ENCODE assay signal across 8 cellular contexts in genomic region chr12:121802843-121803698, GRCh38. TPM values are rescaled to one million over a fixed set of nuclear protein-coding genes. Genes with fewer than 3 reads are reported as not detected.
DNase-seq lines count a peak whose midpoint lies in the region; TF ChIP-seq lines count a peak whose summit lies in the region.

No MANE protein-coding gene starts in this region.

- H3K27me3 Mint-ChIP-seq in HFFc6 (ENCODE audit: insufficient read depth): no peaks in the 10 kb centered on the region; the same call in none of the 2 replicates
- no peaks in the 10 kb centered on the region for H3K27me3 Mint-ChIP-seq in activated naive CD8-positive, alpha-beta T cell

- H3K36me3 Mint-ChIP-seq in HFFc6 (ENCODE audit: low read depth): peaks cover 16% of the 10 kb centered on the region
- H3K36me3 Mint-ChIP-seq in activated naive CD8-positive, alpha-beta T cell: peaks cover 2% of the 10 kb centered on the region

- no peak; the same call in 1 of the 2 replicates for TF ChIP-seq CTCF in HFFc6 (IDR thresholded peaks at IDR 0.05)

- H3K4me1 Mint-ChIP-seq in HFFc6 (ENCODE audit: low read depth): peaks cover 53% of the 10 kb centered on the region
- peaks cover 46% of the 10 kb centered on the region for H3K4me1 Mint-ChIP-seq in activated naive CD8-positive, alpha-beta T cell (ENCODE audit: low read depth)

- DNase-seq in GDM1 (lab: John Stamatoyannopoulos, UW) (peak; percentile 91), HFFc6 (peak; percentile 96), NCI-H1105 treated with DMSO at 0.1 percent for 48 hours (lab: John Stamatoyannopoulos, UW) (peak; percentile 98), SKM-1 (lab: John Stamatoyannopoulos, UW; ENCODE audit: unreplicated experiment) (peak; percentile 51), glomerular endothelial cell (ENCODE audit: extremely low read depth, low read depth, low spot score) (peak; percentile 73), nucleus accumbens (lab: John Stamatoyannopoulos, UW) (peak; percentile 50 to 99 (median 92))

- peak overlapping the region; percentile 95 for H3K27ac Mint-ChIP-seq in HFFc6
- peak overlapping the region; percentile 98 for H3K27ac Mint-ChIP-seq in activated naive CD8-positive, alpha-beta T cell

- H3K9me3 Mint-ChIP-seq in HFFc6: no peaks in the 10 kb centered on the region
- no peaks in the 10 kb centered on the region for H3K9me3 Mint-ChIP-seq in activated naive CD8-positive, alpha-beta T cell (ENCODE audit: low read depth)

- H3K4me3 Mint-ChIP-seq in HFFc6: peak overlapping the region; percentile 94
- peak overlapping the region; percentile 95 for H3K4me3 Mint-ChIP-seq in activated naive CD8-positive, alpha-beta T cell

- H3K27ac ChIP-seq in temporal lobe (ENCODE audit: low read depth, low read length): peak overlapping the region; percentile 99

RNA-seq across cellular contexts. Expression of gene SETD1B, which starts 0.7 kb away (rescaled TPM):
- total RNA-seq in HFFc6 (2021; fragmentation: NEBNext Ultra II Directional; extraction: Animal tissue kit (Norgen Biotek cat#: 25700)): 10 to 100 TPM; 18.5 to 22.0 (median 20.9) TPM
- total RNA-seq in glomerular endothelial cell (7.1 and 15.2 TPM in 2 replicates), temporal lobe (7.1 TPM)

RNA-seq across cellular contexts. Expression of gene RHOF, which starts 9.6 kb away (rescaled TPM):
- total RNA-seq in HFFc6 (2021; fragmentation: NEBNext Ultra II Directional; extraction: Animal tissue kit (Norgen Biotek cat#: 25700)): 1 to 10 TPM; 3.2 to 4.2 (median 3.6) TPM
- total RNA-seq in glomerular endothelial cell (26.1 and 50.7 TPM in 2 replicates), temporal lobe (10.1 TPM)

RNA-seq across cellular contexts. Expression of gene HPD, which starts 55.6 kb away (rescaled TPM):
- under 1 TPM in 4 of 6 experiments, not detected in 2; 0.14 to 0.25 (median 0.21) TPM for total RNA-seq in HFFc6 (2021; fragmentation: NEBNext Ultra II Directional; extraction: Animal tissue kit (Norgen Biotek cat#: 25700))
- not detected in 2 replicates for total RNA-seq in glomerular endothelial cell
- total RNA-seq in temporal lobe: not detected

Comparison
In these comparisons a context has a peak if more than half of its experiments do, and no peak if none do; other contexts are left out.
1. Peak in every context shown above with its lines: DNase-seq and H3K27ac ChIP-seq.